ENCODE assay signal across 8 cellular contexts in the genomic region with DNA sequence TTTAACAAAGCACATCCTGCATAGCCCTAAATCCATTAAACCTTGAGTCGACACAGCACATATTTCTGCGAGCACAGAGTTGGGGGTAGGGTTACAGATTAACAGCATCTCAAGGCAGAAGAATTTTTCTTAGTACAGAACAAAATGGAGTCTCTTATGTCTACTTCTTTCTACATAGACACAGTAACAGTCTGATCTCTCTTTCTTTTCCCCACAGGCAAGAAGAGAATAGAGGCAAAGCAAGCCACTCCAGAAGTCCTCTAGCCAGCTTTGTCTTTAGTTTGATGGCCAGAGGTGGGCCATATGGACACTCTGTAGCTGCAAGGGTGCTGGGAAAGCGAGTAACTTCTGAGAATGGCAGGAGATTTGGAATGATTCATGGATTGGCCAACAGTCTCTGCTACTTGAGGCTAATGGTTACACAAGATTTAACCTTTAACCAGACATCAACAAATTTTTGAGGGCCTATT. TPM values are rescaled to one million over a fixed set of nuclear protein-coding genes. Genes with fewer than 3 reads are reported as not detected.
DNase-seq lines count a peak whose midpoint lies in the region; ATAC-seq and TF ChIP-seq lines count a peak whose summit lies in the region.
"Not testable (repeated sequence)": the region's sequence is repeated elsewhere in the genome, so short reads cannot be mapped to it uniquely, and the experiment has no call there.

No MANE protein-coding gene starts in this region.

- H3K27me3 ChIP-seq in PC-3 (ENCODE audit: low read length); fibroblast of lung (ENCODE audit: control insufficient read depth, insufficient read depth, low read length); left lung: not testable (repeated sequence)

- not testable (repeated sequence) for ATAC-seq in PC-3
- ATAC-seq in left lung, result peak; percentile 90

- not testable (repeated sequence) for H3K36me3 ChIP-seq in PC-3 (ENCODE audit: low read depth, low read length); fibroblast of lung (ENCODE audit: control insufficient read depth, insufficient read depth, low read length); left lung

- H3K9ac ChIP-seq in PC-3 (ENCODE audit: low read length); fibroblast of lung (ENCODE audit: insufficient read depth, low read length): not testable (repeated sequence)

- not testable (repeated sequence) for H3K27me3 Mint-ChIP-seq in MCF 10A (ENCODE audit: insufficient read depth, unreplicated experiment)

- not testable (repeated sequence) for H3K79me2 ChIP-seq in PC-3 (ENCODE audit: low read length); fibroblast of lung (ENCODE audit: control insufficient read depth, insufficient read depth, low read length)

- H3K4me3 Mint-ChIP-seq in MCF 10A (ENCODE audit: unreplicated experiment), result not testable (repeated sequence)

- not testable (repeated sequence) for H3F3A ChIP-seq in PC-3 (ENCODE audit: low read length, unreplicated experiment)

- H3K4me1 ChIP-seq in PC-3 (ENCODE audit: insufficient read depth, low read length); fibroblast of lung (ENCODE audit: control insufficient read depth, extremely low read depth, insufficient read depth, low read length); left lung: not testable (repeated sequence)

- POLR2A ChIA-PET in PC-3 (lab: Charles Lee; ENCODE audit: unreplicated experiment); MCF 10A (lab: Yijun Ruan, JAX): not testable (repeated sequence)

- H2AFZ ChIP-seq in PC-3 (ENCODE audit: low read length); fibroblast of lung (ENCODE audit: low read length): not testable (repeated sequence)

- H3K4me3 ChIP-seq in PC-3 (ENCODE audit: low read length); fibroblast of lung (replicated peaks in 1 of 4; ENCODE audit: control extremely low read depth in 1 of 4, insufficient read depth in 1 of 4, low read depth in 3 of 4, low read length in 4 of 4); left lung; skeletal muscle cell (ENCODE audit: low read depth, low read length): not testable (repeated sequence)

- BruUV-seq in PC-3 (replicated peaks; lab: Mats Ljungman, UMichigan); MCF 10A (replicated peaks; lab: Mats Ljungman, UMichigan): not testable (repeated sequence)

- DNase-seq in AG08395 (ENCODE audit: low spot score) (peak; percentile 27), GM04503 (ENCODE audit: low read depth) (peak; percentile 29), M059J (ENCODE audit: low read depth) (peak; percentile 35), PC-3 (peak; percentile 68), MCF 10A (ENCODE audit: unreplicated experiment) (peak; percentile 86), fibroblast of lung (ENCODE audit: low read depth in 2 of 2) (peak; percentile 44 to 87), skeletal muscle cell (ENCODE audit: low read depth) (peak; percentile 76)
- DNase-seq in left lung, result not testable (repeated sequence)

- H3K4me1 Mint-ChIP-seq in MCF 10A (ENCODE audit: insufficient read depth, unreplicated experiment), result not testable (repeated sequence)

- not testable (repeated sequence) for H4K20me1 ChIP-seq in PC-3 (ENCODE audit: low read length); fibroblast of lung (ENCODE audit: control insufficient read depth, extremely low read depth, insufficient read depth, low read length)

- H3K9me3 Mint-ChIP-seq in MCF 10A (ENCODE audit: unreplicated experiment), result not testable (repeated sequence)

- CTCF ChIA-PET in PC-3 (lab: Charles Lee); MCF 10A (lab: Yijun Ruan, JAX): not testable (repeated sequence)

- not testable (repeated sequence) for TF ChIP-seq CTCF in PC-3 (conservative IDR thresholded peaks at IDR 0.05; ENCODE audit: low read depth, low read length); MCF 10A (IDR thresholded peaks at IDR 0.05; ENCODE audit: unreplicated experiment); fibroblast of lung (conservative IDR thresholded peaks at IDR 0.05 in 1 of 2, IDR thresholded peaks at IDR 0.05 in 1 of 2; ENCODE audit: low read depth in 1 of 2, low read length in 2 of 2); left lung (IDR thresholded peaks at IDR 0.05)

- H3K4me2 ChIP-seq in PC-3 (ENCODE audit: low read length); fibroblast of lung (ENCODE audit: extremely low read depth, insufficient read depth, low read length): not testable (repeated sequence)

- intact Hi-C loops in PC-3 (cut with micrococcal nuclease); MCF 10A (cut with micrococcal nuclease); left lung (cut with DNase I): not testable (repeated sequence)

- not testable (repeated sequence) for H3K9me3 ChIP-seq in PC-3 (ENCODE audit: low read length); fibroblast of lung (ENCODE audit: control insufficient read depth, insufficient read depth, low read depth, low read length); left lung

- not testable (repeated sequence) for H3K9me2 ChIP-seq in PC-3 (replicated peaks; ENCODE audit: low read length)

- not testable (repeated sequence) for H3K36me3 Mint-ChIP-seq in MCF 10A (ENCODE audit: insufficient read depth, unreplicated experiment)

- 0 out of 2 replicates have a peak overlapping the region, but pooled peaks have one; percentile 39 for H3K27ac ChIP-seq in PC-3 (ENCODE audit: low read length)
- H3K27ac ChIP-seq in fibroblast of lung (ENCODE audit: insufficient read depth, low read length), result not testable (repeated sequence)
- peak overlapping the region in 1 of 2 donors; percentile 33 for H3K27ac ChIP-seq in left lung

- H3K27ac Mint-ChIP-seq in MCF 10A (ENCODE audit: low read depth, unreplicated experiment), result not testable (repeated sequence)

RNA-seq across cellular contexts. Expression of a gene that starts 41.4 kb away (rescaled TPM):
- total RNA-seq in M059J (2014; rRNA removed; shearing (Covaris generic)), result 51.5 and 90.2 TPM in 2 replicates
- total RNA-seq in PC-3 (2014; rRNA removed) (25.6 and 36.8 TPM in 2 replicates), MCF 10A (2022) (36.8 and 44.5 TPM in 2 replicates), fibroblast of lung (10.5 and 21.1 TPM in 2 replicates), left lung (10 to 100 TPM; 23.6 to 32.5 TPM)
- polyA plus RNA-seq in fibroblast of lung, result 29.8 and 48.6 TPM in 2 replicates
- 48.2 and 66.6 TPM in 2 replicates for polyA plus RNA-seq in fibroblast of lung (2012)
- 2.2 TPM in 1 of 2 replicates, not detected in the other for polyA minus RNA-seq in fibroblast of lung (ENCODE audit: low replicate concordance)
